Comparison of ENCODE assay signal across 1 cellular context in genomic region chr11:32890843-32891656, GRCh38.
TF ChIP-seq lines count a peak whose summit lies in the region.

No MANE protein-coding gene starts in this region.

TF ChIP-seq in IMR-90, 13 proteins besides CTCF, POLR2A, EP300 and RAD21 (continued from another document):
- TF ChIP-seq NFE2L2 (IDR thresholded peaks at IDR 0.05; ENCODE audit: low read depth, low read length) (no peak), ELK1 (IDR thresholded peaks at IDR 0.05; ENCODE audit: borderline replicate concordance, low read depth, low read length) (no peak), SMC3 (IDR thresholded peaks at IDR 0.05; ENCODE audit: low read depth, low read length) (no peak), CEBPB (IDR thresholded peaks at IDR 0.05; ENCODE audit: low read depth, low read length) (no peak), USF2 (IDR thresholded peaks at IDR 0.05; ENCODE audit: low read depth, low read length) (no peak), FOS (IDR thresholded peaks at IDR 0.05; ENCODE audit: low read depth, low read length) (no peak)
